Comparison of ENCODE assay signal across 8 cellular contexts in genomic region chr15:73240864-73241499, GRCh38.
A peak's percentile ranks its signal among the peaks of the same experiment; 100 is the strongest.
DNase-seq lines count a peak whose midpoint lies in the region; TF ChIP-seq lines count a peak whose summit lies in the region.

No MANE protein-coding gene starts in this region.

- no peaks in the 10 kb centered on the region for H3K36me3 ChIP-seq in SK-N-MC (ENCODE audit: insufficient read depth, low read length)

- no peak overlapping the region for H3K4me3 ChIP-seq in SK-N-MC

- TF ChIP-seq RAD21 in Ishikawa (IDR thresholded peaks at IDR 0.05; ENCODE audit: low read depth), result peak; percentile 79

- H3K9me3 ChIP-seq in SK-N-MC (ENCODE audit: low read depth, low read length), result no peaks in the 10 kb centered on the region

- H3K9ac ChIP-seq in SK-N-MC (ENCODE audit: insufficient read length), result no peak overlapping the region

- TF ChIP-seq EP300 in Ishikawa (IDR thresholded peaks at IDR 0.05; ENCODE audit: borderline replicate concordance), result no peak

- no peak overlapping the region for H3K27ac ChIP-seq in SK-N-MC

- DNase-seq in DMS79 (lab: John Stamatoyannopoulos, UW) (peak; percentile 6), SK-N-MC (ENCODE audit: low read depth, low spot score) (peak; percentile 45), germinal center (ENCODE audit: low spot score) (peak; percentile 50), pons (ENCODE audit: low spot score) (peak; percentile 73), ureter (ENCODE audit: low spot score) (peak; percentile 77), NCI-H2107 treated with DMSO at 0.1 percent for 48 hours (lab: John Stamatoyannopoulos, UW; ENCODE audit: unreplicated experiment) (no peak)
- DNase-seq in activated naive CD4-positive, alpha-beta T cell treated with Interleukin-2 at 50 U/mL for 16 hours, result peak; percentile 81

TF ChIP-seq in Ishikawa, 13 proteins besides CTCF, POLR2A, EP300 and RAD21:
- TF ChIP-seq ZBTB7A (IDR thresholded peaks at IDR 0.05; ENCODE audit: low read depth) (no peak), EGR1 (IDR thresholded peaks at IDR 0.05) (no peak), MAX (IDR thresholded peaks at IDR 0.05) (no peak), YY1 (IDR thresholded peaks at IDR 0.05; ENCODE audit: low read depth) (no peak), NFIC (IDR thresholded peaks at IDR 0.05) (no peak), CEBPB (IDR thresholded peaks at IDR 0.05) (no peak), TCF12 (IDR thresholded peaks at IDR 0.05; ENCODE audit: low read depth) (no peak), USF1 (IDR thresholded peaks at IDR 0.05) (no peak), CREB1 (IDR thresholded peaks at IDR 0.05; ENCODE audit: low read depth) (no peak), TAF1 (IDR thresholded peaks at IDR 0.05; ENCODE audit: low read depth) (no peak), REST (IDR thresholded peaks at IDR 0.05; ENCODE audit: low read depth) (no peak), TEAD4 (IDR thresholded peaks at IDR 0.05) (no peak), FOXM1 (IDR thresholded peaks at IDR 0.05; ENCODE audit: borderline replicate concordance, low read depth) (no peak)
